8 cellular contexts compared by ENCODE assay signal in the genomic region with DNA sequence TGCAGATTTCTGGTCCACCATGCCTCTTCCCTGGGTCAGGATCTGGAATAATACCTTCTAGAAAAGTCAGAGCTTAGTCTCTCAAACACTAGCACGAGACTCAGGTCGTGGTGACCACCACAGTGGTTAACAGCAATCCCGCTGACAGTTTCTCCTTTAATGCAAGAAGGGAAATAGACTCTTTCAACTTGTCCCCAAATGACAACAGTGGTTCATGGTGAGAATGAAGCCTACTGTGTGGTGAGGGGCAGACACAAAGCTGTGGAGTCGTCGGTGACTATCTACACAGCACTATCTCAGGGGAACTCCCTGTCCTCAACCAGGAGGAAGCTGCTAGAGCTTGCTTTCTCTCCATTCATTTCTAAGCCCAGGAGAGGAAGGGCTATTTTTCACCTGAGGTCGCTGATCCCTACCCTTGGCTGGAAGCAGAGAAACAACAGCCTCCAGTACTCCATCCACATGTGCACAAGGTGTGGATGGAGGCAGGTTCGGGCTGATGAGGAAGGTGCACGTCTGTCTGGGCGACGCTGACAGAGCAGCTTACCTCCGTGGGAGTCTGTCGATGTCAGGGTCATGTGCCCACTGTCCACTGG.
A peak's percentile ranks its signal among the peaks of the same experiment; 100 is the strongest.
DNase-seq lines count a peak whose midpoint lies in the region; ATAC-seq and TF ChIP-seq lines count a peak whose summit lies in the region.

No MANE protein-coding gene starts in this region.

- peak overlapping the region; percentile 46 for H3K4ac ChIP-seq in IMR-90 (ENCODE audit: low read depth, low read length)

- H3K27ac Mint-ChIP-seq in MCF 10A (ENCODE audit: low read depth, unreplicated experiment) = no peak overlapping the region

- H3K27me3 ChIP-seq in IMR-90 (ENCODE audit: control insufficient read depth, insufficient read depth, low read length) (no peaks in the 10 kb centered on the region), muscle layer of colon (ENCODE audit: control insufficient read depth in 1 of 2, insufficient read depth in 2 of 2, low read length in 2 of 2) (no peaks in the 10 kb centered on the region), ascending aorta (no peaks in the 10 kb centered on the region)

- H3K27me3 Mint-ChIP-seq in MCF 10A (ENCODE audit: insufficient read depth, unreplicated experiment) = no peaks in the 10 kb centered on the region

- TF ChIP-seq POLR2A in IMR-90 (IDR thresholded peaks at IDR 0.05; ENCODE audit: low read depth, low read length) = no peak

- H3K4me3 ChIP-seq in IMR-90 (ENCODE audit: insufficient read depth, low read depth, low read length) (no peak overlapping the region), muscle layer of colon (ENCODE audit: low read depth in 1 of 2, low read length in 2 of 2) (no peak overlapping the region), ascending aorta (no peak overlapping the region)

- 97% methylated on average over 6 of the region's 12 CpGs; no CpG with 5 or more reads in 1 of the 2 experiments for WGBS in IMR-90 (ENCODE audit: extremely low coverage in 2 of 2, insufficient read length in 1 of 2), 2 experiments

- 0 out of 2 replicates have a peak overlapping the region, but pooled peaks have one; percentile 2 for H2BK120ac ChIP-seq in IMR-90 (ENCODE audit: low read depth, low read length)

- H3K23ac ChIP-seq in IMR-90 (ENCODE audit: low read depth, low read length) = peak overlapping the region; percentile 70; the same call in 1 of the 2 replicates

- ATAC-seq in GM18502 (IDR thresholded peaks at IDR 0.05; ENCODE audit: poor library complexity, unreplicated experiment) (peak; percentile 62), GM21423 (IDR thresholded peaks at IDR 0.05; ENCODE audit: unreplicated experiment) (peak; percentile 54), IMR-90 (ENCODE audit: low read depth) (no peak)

- CTCF ChIA-PET in IMR-90 (lab: Yijun Ruan, JAX) = interaction anchor here (0.6 to 1.3 kb wide), 2 partner anchors 9 to 148 kb away, joined by 3 read pairs; no protein-coding TSS in a partner anchor
- CTCF ChIA-PET in MCF 10A (lab: Yijun Ruan, JAX) = interaction anchor here (0.8 to 3.9 kb wide), 5 partner anchors 11 to 149 kb away, joined by 3 to 15 read pairs (median 4); partner anchors contain the start of gene STK24

- peak overlapping the region; percentile 87 for H3K4me2 ChIP-seq in IMR-90 (ENCODE audit: low read depth, low read length)

- TF ChIP-seq CTCF in IMR-90 (conservative IDR thresholded peaks at IDR 0.05; ENCODE audit: low read depth, low read length) (no peak), MCF 10A (IDR thresholded peaks at IDR 0.05; ENCODE audit: unreplicated experiment) (no peak), ascending aorta (IDR thresholded peaks at IDR 0.05) (no peak)

- no peak overlapping the region for H2AK9ac ChIP-seq in IMR-90 (replicated peaks; ENCODE audit: low read depth, low read length, poor library complexity)

- H4K20me1 ChIP-seq in IMR-90 (ENCODE audit: insufficient read depth, low read length) = peaks cover 84% of the 10 kb centered on the region

- H2BK15ac ChIP-seq in IMR-90 (ENCODE audit: low read depth, low read length) = no peak overlapping the region; the same call in 2 of the 3 replicates

- no peak overlapping the region for H3K9ac ChIP-seq in IMR-90 (ENCODE audit: low read depth, low read length)
- peak overlapping the region; percentile 71 for H3K9ac ChIP-seq in muscle layer of colon (ENCODE audit: low read length)

- no peaks in the 10 kb centered on the region for H3K9me3 Mint-ChIP-seq in MCF 10A (ENCODE audit: unreplicated experiment)

- H3K4me3 Mint-ChIP-seq in MCF 10A (ENCODE audit: unreplicated experiment) = no peak overlapping the region

- intact Hi-C loops in IMR-90 (cut with micrococcal nuclease) = no loop called here
- intact Hi-C loops in MCF 10A (cut with micrococcal nuclease) = no loop called here
- intact Hi-C loops in ascending aorta (cut with DNase I) = no loop called here

- peak overlapping the region; percentile 16 for H3K18ac ChIP-seq in IMR-90 (ENCODE audit: low read depth, low read length)

- no peak overlapping the region for H2BK20ac ChIP-seq in IMR-90 (ENCODE audit: low read depth, low read length)

- peak overlapping the region; percentile 19; the same call in 1 of the 2 replicates for H4K5ac ChIP-seq in IMR-90 (ENCODE audit: low read depth, low read length)

- peaks cover 57 to 88% of the 10 kb centered on the region in 2 experiments for H3K79me1 ChIP-seq in IMR-90 (ENCODE audit: low read depth in 1 of 2, low read length in 2 of 2)

- H2AFZ ChIP-seq in IMR-90 (replicated peaks; ENCODE audit: low read length, poor library complexity) = no peak overlapping the region

- H3K56ac ChIP-seq in IMR-90 (ENCODE audit: extremely low read depth, insufficient read depth, low read length) = no peak overlapping the region

- POLR2A ChIA-PET in IMR-90 (lab: Charles Lee; ENCODE audit: unreplicated experiment) (no interaction called here), MCF 10A (lab: Yijun Ruan, JAX) (interaction anchor here (1.1 to 5.7 kb wide), 3 partner anchors 16 to 67 kb away, joined by 3 to 45 read pairs (median 16); no protein-coding TSS in a partner anchor)

- H4K8ac ChIP-seq in IMR-90 (ENCODE audit: low read depth in 2 of 2, low read length in 2 of 2) = no peak overlapping the region; a peak in 2 of 4 replicates

- H2BK5ac ChIP-seq in IMR-90 (ENCODE audit: low read depth, low read length, poor library complexity, severe bottlenecking) = peak overlapping the region; percentile 6

- DNase-seq in IMR-90 (no peak), MCF 10A (ENCODE audit: unreplicated experiment) (no peak), RPMI8226 (no peak), SW 1271 (lab: John Stamatoyannopoulos, UW) (no peak), ascending aorta (ENCODE audit: low spot score in 2 of 2) (no peak)

- peaks cover 48% of the 10 kb centered on the region for H3K9me1 ChIP-seq in IMR-90 (ENCODE audit: insufficient read depth, low read length)

- H3K36me3 ChIP-seq in IMR-90 (ENCODE audit: control insufficient read depth, insufficient read depth, low read length) (peaks cover 6% of the 10 kb centered on the region; the same call in 1 of the 2 replicates), muscle layer of colon (ENCODE audit: insufficient read depth, low read length) (no peaks in the 10 kb centered on the region), ascending aorta (no peaks in the 10 kb centered on the region)

- dilution Hi-C loops in IMR-90 (cut with HindIII; ENCODE audit: low sequenced_read_pairs, unreplicated experiment) = no loop called here

- H3K27ac ChIP-seq in IMR-90 (ENCODE audit: insufficient read depth, low read length) (peak overlapping the region; percentile 36; the same call in 1 of the 2 replicates), muscle layer of colon (ENCODE audit: low read depth, low read length) (peak overlapping the region; percentile 59), ascending aorta (peak overlapping the region in 1 of 2 donors; percentile 4)

- peaks cover 48% of the 10 kb centered on the region for H3K4me1 Mint-ChIP-seq in MCF 10A (ENCODE audit: insufficient read depth, unreplicated experiment)

- in situ Hi-C loops in IMR-90 (cut with MboI; ENCODE audit: low sequenced_read_pairs) = no loop called here

- TF ChIP-seq RAD21 in IMR-90 (IDR thresholded peaks at IDR 0.05; ENCODE audit: low read length) = no peak

- H2AK5ac ChIP-seq in IMR-90 (ENCODE audit: low read depth, low read length) = peak overlapping the region; percentile 49; the same call in 1 of the 2 replicates

- H3K4me1 ChIP-seq in IMR-90 (ENCODE audit: control insufficient read depth, insufficient read depth, low read length) (peaks cover 36% of the 10 kb centered on the region), muscle layer of colon (ENCODE audit: insufficient read depth, low read length) (peaks cover 79% of the 10 kb centered on the region), ascending aorta (peaks cover 12 to 46% of the 10 kb centered on the region in 2 donors)

- peak overlapping the region; percentile 34; the same call in 1 of the 2 replicates for H4K91ac ChIP-seq in IMR-90 (ENCODE audit: insufficient read depth, low read depth, low read length)

- H3K36me3 Mint-ChIP-seq in MCF 10A (ENCODE audit: insufficient read depth, unreplicated experiment) = peaks cover 9% of the 10 kb centered on the region

- H3K14ac ChIP-seq in IMR-90 (replicated peaks; ENCODE audit: low read depth, low read length) = peak overlapping the region; percentile 51

- no peaks in the 10 kb centered on the region for H3K9me3 ChIP-seq in IMR-90 (ENCODE audit: control insufficient read depth, insufficient read depth, low read length)
- H3K9me3 ChIP-seq in muscle layer of colon (ENCODE audit: low read length) = no peaks in the 10 kb centered on the region
- no peaks in the 10 kb centered on the region for H3K9me3 ChIP-seq in ascending aorta

- BruUV-seq in IMR-90 (replicated peaks; lab: Mats Ljungman, UMichigan) = no TSS peak
- no TSS peak for BruUV-seq in MCF 10A (replicated peaks; lab: Mats Ljungman, UMichigan)

TF ChIP-seq in IMR-90, 13 proteins besides CTCF, POLR2A, EP300 and RAD21:
- TF ChIP-seq, protein P1, sequence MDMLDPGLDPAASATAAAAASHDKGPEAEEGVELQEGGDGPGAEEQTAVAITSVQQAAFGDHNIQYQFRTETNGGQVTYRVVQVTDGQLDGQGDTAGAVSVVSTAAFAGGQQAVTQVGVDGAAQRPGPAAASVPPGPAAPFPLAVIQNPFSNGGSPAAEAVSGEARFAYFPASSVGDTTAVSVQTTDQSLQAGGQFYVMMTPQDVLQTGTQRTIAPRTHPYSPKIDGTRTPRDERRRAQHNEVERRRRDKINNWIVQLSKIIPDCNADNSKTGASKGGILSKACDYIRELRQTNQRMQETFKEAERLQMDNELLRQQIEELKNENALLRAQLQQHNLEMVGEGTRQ (IDR thresholded peaks at IDR 0.05; ENCODE audit: low read depth, low read length) = no peak
- no peak for TF ChIP-seq MAFK (IDR thresholded peaks at IDR 0.05; ENCODE audit: low read depth, low read length)
- no peak for TF ChIP-seq CEBPB (IDR thresholded peaks at IDR 0.05; ENCODE audit: low read depth, low read length)
